8 cellular contexts compared by ENCODE assay signal in genomic region chr4:157045507-157046127, GRCh38. TPM values are rescaled to one million over a fixed set of nuclear protein-coding genes. Genes with fewer than 3 reads are reported as not detected.
DNase-seq lines count a peak whose midpoint lies in the region; ATAC-seq and TF ChIP-seq lines count a peak whose summit lies in the region.

No MANE protein-coding gene starts in this region.

- H4K8ac ChIP-seq in mesenchymal stem cell (ENCODE audit: low read length): no peak overlapping the region

- H2AK5ac ChIP-seq in mesenchymal stem cell (ENCODE audit: low read length, severe bottlenecking): no peak overlapping the region

- no peak overlapping the region for H3K4ac ChIP-seq in mesenchymal stem cell (ENCODE audit: low read depth in 1 of 2, low read length in 2 of 2)

- H2BK120ac ChIP-seq in mesenchymal stem cell (ENCODE audit: low read depth, low read length): no peak overlapping the region

- ATAC-seq in GM18909 (IDR thresholded peaks at IDR 0.05; ENCODE audit: poor library complexity, unreplicated experiment): peak; percentile 72
- peak; percentile 78 for ATAC-seq in HG03354 (IDR thresholded peaks at IDR 0.05; ENCODE audit: poor library complexity, severe bottlenecking, unreplicated experiment)

- TF ChIP-seq CTCF in BJ (IDR thresholded peaks at IDR 0.05; ENCODE audit: insufficient read depth, low read depth, low read length) (peak; percentile 87), coronary artery (IDR thresholded peaks at IDR 0.05) (peak; percentile 47)

- H3K36me3 ChIP-seq in BJ (ENCODE audit: control insufficient read depth, insufficient read depth, low read length) (no peaks in the 10 kb centered on the region), mesenchymal stem cell (ENCODE audit: control insufficient read depth in 1 of 2, insufficient read depth in 2 of 2, low read depth in 1 of 2, low read length in 2 of 2) (no peaks in the 10 kb centered on the region)

- WGBS in mesenchymal stem cell: no CpG with 5 or more reads among the region's 2 CpGs

- no peak overlapping the region for H2BK15ac ChIP-seq in mesenchymal stem cell (ENCODE audit: low read depth, poor library complexity, severe bottlenecking)

- H3K79me1 ChIP-seq in mesenchymal stem cell (replicated peaks; ENCODE audit: low read length, poor library complexity, severe bottlenecking): no peaks in the 10 kb centered on the region

- CTCF ChIA-PET in BJ (lab: Yijun Ruan, JAX): interaction anchor here (0.5 to 1.9 kb wide), 26 partner anchors 11 to 752 kb away, joined by 3 to 35 read pairs (median 3); partner anchors contain the start of gene PDGFC

- H3K27me3 ChIP-seq in BJ (ENCODE audit: control insufficient read depth, insufficient read depth, low read length) (no peaks in the 10 kb centered on the region), mesenchymal stem cell (ENCODE audit: control insufficient read depth in 1 of 2, insufficient read depth in 1 of 2, low read length in 2 of 2) (no peaks in the 10 kb centered on the region)

- H3K9me3 ChIP-seq in mesenchymal stem cell (ENCODE audit: control insufficient read depth, low read length): no peaks in the 10 kb centered on the region

- H3K4me3 ChIP-seq in BJ (ENCODE audit: low read depth, low read length) (no peak overlapping the region), coronary artery (no peak overlapping the region), mesenchymal stem cell (ENCODE audit: insufficient read depth in 1 of 2, low read depth in 1 of 2, low read length in 2 of 2) (no peak overlapping the region)

- H3K14ac ChIP-seq in mesenchymal stem cell (ENCODE audit: low read length in 2 of 2): no peak overlapping the region

- POLR2A ChIA-PET in BJ (lab: Charles Lee): no interaction called here

- H2BK5ac ChIP-seq in mesenchymal stem cell (ENCODE audit: low read depth, low read length, poor library complexity, severe bottlenecking): no peak overlapping the region

- no peak overlapping the region for H3K4me2 ChIP-seq in mesenchymal stem cell (ENCODE audit: low read length, poor library complexity, severe bottlenecking)

- H2BK12ac ChIP-seq in mesenchymal stem cell (ENCODE audit: low read length in 2 of 2): no peak overlapping the region

- no peak overlapping the region for H3K18ac ChIP-seq in mesenchymal stem cell (ENCODE audit: low read depth in 1 of 2, low read length in 2 of 2)

- H3K23ac ChIP-seq in mesenchymal stem cell (ENCODE audit: low read length in 2 of 2): no peak overlapping the region

- no peak overlapping the region for H4K91ac ChIP-seq in mesenchymal stem cell (ENCODE audit: low read length)

- H3K27ac ChIP-seq in coronary artery: no peak overlapping the region
- H3K27ac ChIP-seq in mesenchymal stem cell (ENCODE audit: low read length, poor library complexity, severe bottlenecking): no peak overlapping the region

- no peak overlapping the region for H2AFZ ChIP-seq in mesenchymal stem cell (ENCODE audit: low read depth, low read length)

- DNase-seq in BJ (ENCODE audit: low read depth) (peak; percentile 14), NCI-H748 treated with DMSO at 0.1 percent for 48 hours (lab: John Stamatoyannopoulos, UW) (peak; percentile 52), coronary artery (ENCODE audit: low spot score) (no peak), mesenchymal stem cell (peak; percentile 81), NCI-H774 (lab: John Stamatoyannopoulos, UW) (no peak), activated T-cell treated with anti-CD3 and anti-CD28 coated beads for 4 hours (no peak)

- H3K4me1 ChIP-seq in mesenchymal stem cell (ENCODE audit: control insufficient read depth, insufficient read depth, low read depth, low read length): no peaks in the 10 kb centered on the region

- peak overlapping the region; percentile 4 for H3K9ac ChIP-seq in mesenchymal stem cell (ENCODE audit: low read length)

RNA-seq across cellular contexts. Expression of gene GLRB, which starts 30.3 kb away (rescaled TPM):
- 4.8 and 9.5 TPM in 2 replicates for polyA plus RNA-seq in BJ (2011; rRNA removed)
- polyA minus RNA-seq in BJ (2011; rRNA and poly(A)+ RNA removed): 4.1 and 4.6 TPM in 2 replicates
- 4.4 TPM for polyA plus RNA-seq in mesenchymal stem cell (2013, experiment 1 of 2)
- 5.6 TPM for polyA plus RNA-seq in mesenchymal stem cell (2013, experiment 2 of 2)

Comparison
In these comparisons a context has a peak if more than half of its experiments do, and no peak if none do; other contexts are left out.
1. DNase-seq: peak in BJ (single experiment), NCI-H748 treated with DMSO at 0.1 percent for 48 hours (single experiment) and mesenchymal stem cell (single experiment); none in coronary artery (single experiment), NCI-H774 (single experiment) and activated T-cell treated with anti-CD3 and anti-CD28 coated beads for 4 hours (single experiment).